Comparison of ENCODE assay signal across 36 cellular contexts in genomic region chr4:120895554-120895953, GRCh38.
"Had no signal": no experiment of that assay in that cellular context is flagged by ENCODE, and none has a peak within 500 bp of the region (broad histone marks: within the 10 kb centered on the region; RNA-seq: fewer than 3 reads in every experiment).

No MANE protein-coding gene starts in this region.

- H3K9me3 ChIP-seq: MG63 had no signal

- DNase-seq: Kasumi-1, MG63, MM.1S, MV-4-11, NCI-H1048, NCI-H1092, NCI-H1092 treated with DMSO at 0.1 percent for 48 hours, NCI-H1105, NCI-H1105 treated with DMSO at 0.1 percent for 48 hours, NCI-H1417, NCI-H1417 treated with DMSO at 0.1 percent for 48 hours, NCI-H1436, NCI-H1436 treated with DMSO at 0.1 percent for 48 hours, NCI-H146, NCI-H1694, NCI-H1694 treated with DMSO at 0.1 percent for 48 hours, NCI-H187, NCI-H187 treated with DMSO at 0.1 percent for 48 hours, NCI-H1930, NCI-H2029, NCI-H2029 treated with DMSO at 0.1 percent for 48 hours, NCI-H2081, NCI-H2081 treated with DMSO at 0.1 percent for 48 hours, NCI-H2107, NCI-H2171, NCI-H2171 treated with DMSO at 0.1 percent for 48 hours, NCI-H2227 treated with DMSO at 0.1 percent for 48 hours, NCI-H226, NCI-H345, NCI-H446, NCI-H446 treated with DMSO at 0.1 percent for 48 hours, NCI-H510A, NCI-H510A treated with DMSO at 0.1 percent for 48 hours, NCI-H524, NCI-H524 treated with DMSO at 0.1 percent for 48 hours, NCI-H526 had no signal

- H3K4me3 ChIP-seq: MG63 had no signal

- H3K36me3 ChIP-seq: MG63 had no signal

- H3K27me3 ChIP-seq: MG63 had no signal
